ENCODE assay signal across 26 cellular contexts in genomic region chr5:78331523-78332080, GRCh38.
"Had no signal": no experiment of that assay in that cellular context is flagged by ENCODE, and none has a peak within 500 bp of the region (broad histone marks: within the 10 kb centered on the region; RNA-seq: fewer than 3 reads in every experiment).

No MANE protein-coding gene starts in this region.

- H3K36me3 ChIP-seq: esophagus muscularis mucosa, gastroesophageal sphincter, heart left ventricle, tibial artery had no signal

- H3K4me2 ChIP-seq: hepatocyte had no signal

- H3K9me3 Mint-ChIP-seq: stimulated activated effector memory CD8-positive, alpha-beta T cell treated with anti-CD3 and anti-CD28 coated beads, Interleukin-12 subunit alpha, Interleukin-12 subunit beta, amount 100 ng/mL, for 72 hours had no signal

- H2AFZ ChIP-seq: hepatocyte had no signal

- H3K27ac ChIP-seq: coronary artery, esophagus muscularis mucosa, foreskin keratinocyte, gastroesophageal sphincter, heart left ventricle, hepatocyte, psoas muscle, skin epidermis, testis, tibial artery had no signal

- DNase-seq: dermis blood vessel endothelial cell; effector memory CD4-positive, alpha-beta T cell; foreskin keratinocyte; heart left ventricle; kidney; natural killer cell; nucleus accumbens; psoas muscle; right cardiac atrium; stimulated activated CD4-positive, alpha-beta T cell treated with anti-CD3 and anti-CD28 coated beads, Interleukin-1b, Interleukin-23, amount 100 ng/mL, for 48 hours; stimulated activated CD4-positive, alpha-beta T cell treated with anti-CD3 and anti-CD28 coated beads, Interleukin-4, amount 100 ng/mL, for 1 hour; stimulated activated naive CD8-positive, alpha-beta T cell treated with anti-CD3 and anti-CD28 coated beads, Interleukin-15, Interleukin-2, amounts not matched to agents 100 U/mL and 50 U/mL, for 24 hours; substantia nigra; testis; tibial artery had no signal

- H3K4me1 ChIP-seq: esophagus muscularis mucosa, foreskin keratinocyte, gastroesophageal sphincter, heart left ventricle, psoas muscle, testis, tibial artery had no signal

- H3K36me3 Mint-ChIP-seq: natural killer cell; stimulated activated effector memory CD8-positive, alpha-beta T cell treated with anti-CD3 and anti-CD28 coated beads, Interleukin-12 subunit alpha, Interleukin-12 subunit beta, amount 100 ng/mL, for 72 hours; type B pancreatic cell had no signal

- H3K4me1 Mint-ChIP-seq: memory B cell; natural killer cell; stimulated activated effector memory CD8-positive, alpha-beta T cell treated with anti-CD3 and anti-CD28 coated beads, Interleukin-12 subunit alpha, Interleukin-12 subunit beta, amount 100 ng/mL, for 72 hours had no signal

- H3K9me3 ChIP-seq: esophagus muscularis mucosa, gastroesophageal sphincter, heart left ventricle, psoas muscle, testis, tibial artery had no signal

- H3K27ac Mint-ChIP-seq: memory B cell; natural killer cell; stimulated activated effector memory CD8-positive, alpha-beta T cell treated with anti-CD3 and anti-CD28 coated beads, Interleukin-12 subunit alpha, Interleukin-12 subunit beta, amount 100 ng/mL, for 72 hours; type B pancreatic cell had no signal

- H3K4me3 ChIP-seq: coronary artery, esophagus muscularis mucosa, gastroesophageal sphincter, heart left ventricle, hepatocyte, lung, psoas muscle, skin epidermis, testis, tibial artery had no signal

- H3K27me3 ChIP-seq: esophagus muscularis mucosa, foreskin keratinocyte, gastroesophageal sphincter, heart left ventricle, hepatocyte, testis, tibial artery had no signal

- H3K79me2 ChIP-seq: hepatocyte had no signal

- FAIRE-seq: endothelial cell of umbilical vein, kidney, urothelium cell line had no signal

- H3K4me3 Mint-ChIP-seq: memory B cell; natural killer cell; stimulated activated effector memory CD8-positive, alpha-beta T cell treated with anti-CD3 and anti-CD28 coated beads, Interleukin-12 subunit alpha, Interleukin-12 subunit beta, amount 100 ng/mL, for 72 hours; type B pancreatic cell had no signal
